In the genomic region with DNA sequence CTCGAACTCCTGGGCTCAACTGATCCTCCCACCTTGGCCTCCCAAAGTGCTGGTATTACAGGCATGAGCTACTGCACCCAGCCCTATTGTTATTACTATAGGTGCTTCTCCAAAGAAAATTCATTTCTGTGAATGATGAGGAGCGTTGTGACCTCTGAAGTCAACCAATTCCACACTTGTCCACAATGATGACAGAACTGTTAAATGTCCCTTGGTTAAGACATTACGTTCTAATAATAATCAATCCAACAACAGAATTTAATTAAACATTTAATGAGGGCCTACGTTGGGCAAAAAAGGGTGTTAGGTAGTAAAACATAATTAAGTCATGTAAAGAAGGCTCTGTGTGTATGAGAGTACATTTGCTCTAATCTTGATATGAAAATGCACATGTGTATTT, we compare ENCODE assay signal across 17 cellular contexts.
"Had no signal": no experiment of that assay in that cellular context is flagged by ENCODE, and none has a peak within 500 bp of the region (broad histone marks: within the 10 kb centered on the region; RNA-seq: fewer than 3 reads in every experiment).

No MANE protein-coding gene starts in this region.

- H3K4me1 ChIP-seq: left lung, neural progenitor cell, parathyroid adenoma, right atrium auricular region, right lobe of liver, testis, thyroid gland, transverse colon, upper lobe of left lung, vagina had no signal

- H3K27ac ChIP-seq: left lung, neural progenitor cell, neutrophil, parathyroid adenoma, right atrium auricular region, right lobe of liver, testis, thyroid gland, transverse colon, upper lobe of left lung, vagina had no signal

- H3K9me3 ChIP-seq: left lung, neutrophil, right atrium auricular region, right lobe of liver, testis, thyroid gland, transverse colon, upper lobe of left lung, vagina had no signal

- H3K4me3 ChIP-seq: left lung, lung, neural progenitor cell, right atrium auricular region, right lobe of liver, smooth muscle cell, testis, thyroid gland, transverse colon, upper lobe of left lung, vagina had no signal

- ATAC-seq: left colon; left lung; natural killer cell; right lobe of liver; stimulated activated memory B cell treated with anti-CD40 and anti-IgM and Interleukin-4, amounts not matched to agents 10 μg/mL and 1 μg/mL and 100 μg/mL, for 72 hours; stimulated activated naive CD8-positive, alpha-beta T cell treated with anti-CD3 and anti-CD28 coated beads, Interleukin-15, amount 100 ng/mL, for 72 hours had no signal

- H3K27me3 ChIP-seq: left lung, neural progenitor cell, neutrophil, right atrium auricular region, right lobe of liver, testis, thyroid gland, transverse colon, upper lobe of left lung, vagina had no signal

- H3K9ac ChIP-seq: neural progenitor cell, parathyroid adenoma had no signal
